ENCODE assay signal across 1 cellular context in the genomic region with DNA sequence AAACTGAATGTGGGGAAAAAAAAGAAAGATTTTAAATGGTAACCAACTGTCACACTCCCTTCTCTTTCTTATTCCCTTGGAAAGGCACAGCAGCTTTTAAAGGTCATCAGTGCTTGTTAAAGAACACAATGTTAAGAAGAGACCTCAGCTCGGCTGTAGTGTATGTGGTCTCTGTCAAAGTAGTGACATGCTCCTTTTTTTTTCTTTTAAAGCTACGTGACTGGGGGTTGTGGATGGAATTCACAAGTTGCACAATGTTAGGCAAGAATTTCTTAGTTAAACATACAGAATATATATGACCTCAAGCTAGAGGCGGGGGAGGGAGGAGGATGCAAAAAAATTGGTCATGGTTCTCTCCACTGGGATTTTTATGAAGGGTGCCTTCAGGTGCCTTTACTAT.
TF ChIP-seq lines count a peak whose summit lies in the region.

No MANE protein-coding gene starts in this region.

TF ChIP-seq in HepG2, 621 proteins besides CTCF, POLR2A, EP300 and RAD21 (continued from another document and continues in another):
- TF ChIP-seq, protein P1, sequence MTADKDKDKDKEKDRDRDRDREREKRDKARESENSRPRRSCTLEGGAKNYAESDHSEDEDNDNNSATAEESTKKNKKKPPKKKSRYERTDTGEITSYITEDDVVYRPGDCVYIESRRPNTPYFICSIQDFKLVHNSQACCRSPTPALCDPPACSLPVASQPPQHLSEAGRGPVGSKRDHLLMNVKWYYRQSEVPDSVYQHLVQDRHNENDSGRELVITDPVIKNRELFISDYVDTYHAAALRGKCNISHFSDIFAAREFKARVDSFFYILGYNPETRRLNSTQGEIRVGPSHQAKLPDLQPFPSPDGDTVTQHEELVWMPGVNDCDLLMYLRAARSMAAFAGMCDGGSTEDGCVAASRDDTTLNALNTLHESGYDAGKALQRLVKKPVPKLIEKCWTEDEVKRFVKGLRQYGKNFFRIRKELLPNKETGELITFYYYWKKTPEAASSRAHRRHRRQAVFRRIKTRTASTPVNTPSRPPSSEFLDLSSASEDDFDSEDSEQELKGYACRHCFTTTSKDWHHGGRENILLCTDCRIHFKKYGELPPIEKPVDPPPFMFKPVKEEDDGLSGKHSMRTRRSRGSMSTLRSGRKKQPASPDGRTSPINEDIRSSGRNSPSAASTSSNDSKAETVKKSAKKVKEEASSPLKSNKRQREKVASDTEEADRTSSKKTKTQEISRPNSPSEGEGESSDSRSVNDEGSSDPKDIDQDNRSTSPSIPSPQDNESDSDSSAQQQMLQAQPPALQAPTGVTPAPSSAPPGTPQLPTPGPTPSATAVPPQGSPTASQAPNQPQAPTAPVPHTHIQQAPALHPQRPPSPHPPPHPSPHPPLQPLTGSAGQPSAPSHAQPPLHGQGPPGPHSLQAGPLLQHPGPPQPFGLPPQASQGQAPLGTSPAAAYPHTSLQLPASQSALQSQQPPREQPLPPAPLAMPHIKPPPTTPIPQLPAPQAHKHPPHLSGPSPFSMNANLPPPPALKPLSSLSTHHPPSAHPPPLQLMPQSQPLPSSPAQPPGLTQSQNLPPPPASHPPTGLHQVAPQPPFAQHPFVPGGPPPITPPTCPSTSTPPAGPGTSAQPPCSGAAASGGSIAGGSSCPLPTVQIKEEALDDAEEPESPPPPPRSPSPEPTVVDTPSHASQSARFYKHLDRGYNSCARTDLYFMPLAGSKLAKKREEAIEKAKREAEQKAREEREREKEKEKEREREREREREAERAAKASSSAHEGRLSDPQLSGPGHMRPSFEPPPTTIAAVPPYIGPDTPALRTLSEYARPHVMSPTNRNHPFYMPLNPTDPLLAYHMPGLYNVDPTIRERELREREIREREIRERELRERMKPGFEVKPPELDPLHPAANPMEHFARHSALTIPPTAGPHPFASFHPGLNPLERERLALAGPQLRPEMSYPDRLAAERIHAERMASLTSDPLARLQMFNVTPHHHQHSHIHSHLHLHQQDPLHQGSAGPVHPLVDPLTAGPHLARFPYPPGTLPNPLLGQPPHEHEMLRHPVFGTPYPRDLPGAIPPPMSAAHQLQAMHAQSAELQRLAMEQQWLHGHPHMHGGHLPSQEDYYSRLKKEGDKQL (CRISPR knock-in tag; IDR thresholded peaks at IDR 0.05; ENCODE audit: low read depth): 0 out of 2 replicates have a peak, but pooled peaks have one; percentile 21
- 0 out of 2 replicates have a peak, but pooled peaks have one; percentile 52 for TF ChIP-seq MBD4 (IDR thresholded peaks at IDR 0.05; ENCODE audit: borderline replicate concordance, low read length)
- peak; percentile 23; the same call in 1 of the 2 replicates for TF ChIP-seq HOXA3 (CRISPR knock-in tag; IDR thresholded peaks at IDR 0.05)
- TF ChIP-seq MED1 (CRISPR knock-in tag; IDR thresholded peaks at IDR 0.05): peak; percentile 76
- peak; percentile 63; the same call in 1 of the 2 replicates for TF ChIP-seq CREM (IDR thresholded peaks at IDR 0.05)
- TF ChIP-seq CREM (CRISPR knock-in tag; IDR thresholded peaks at IDR 0.05): no peak
- no peak for TF ChIP-seq ZMAT3 (CRISPR knock-in tag; conservative IDR thresholded peaks at IDR 0.05)
- TF ChIP-seq YEATS2 (CRISPR knock-in tag; IDR thresholded peaks at IDR 0.05; ENCODE audit: borderline replicate concordance): no peak
- TF ChIP-seq PITX1 (CRISPR knock-in tag; IDR thresholded peaks at IDR 0.05): 0 out of 2 replicates have a peak, but pooled peaks have one; percentile 26
- TF ChIP-seq ISL2 (CRISPR knock-in tag; IDR thresholded peaks at IDR 0.05): peak; percentile 46; the same call in 1 of the 2 replicates
- TF ChIP-seq, protein P2, sequence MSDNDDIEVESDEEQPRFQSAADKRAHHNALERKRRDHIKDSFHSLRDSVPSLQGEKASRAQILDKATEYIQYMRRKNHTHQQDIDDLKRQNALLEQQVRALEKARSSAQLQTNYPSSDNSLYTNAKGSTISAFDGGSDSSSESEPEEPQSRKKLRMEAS (IDR thresholded peaks at IDR 0.05): peak; percentile 34; the same call in 1 of the 2 replicates
- 0 out of 2 replicates have a peak, but pooled peaks have one; percentile 22 for TF ChIP-seq ATF7 (IDR thresholded peaks at IDR 0.05)
- TF ChIP-seq ATF7 (CRISPR knock-in tag; IDR thresholded peaks at IDR 0.05): no peak; the same call in 1 of the 2 replicates
- TF ChIP-seq RARA (CRISPR knock-in tag; IDR thresholded peaks at IDR 0.05): peak; percentile 44
- TF ChIP-seq SOX13 (IDR thresholded peaks at IDR 0.05): no peak
- peak in 1 of 2 experiments; percentile 67; a peak in 1 of 4 replicates for TF ChIP-seq SOX13 (CRISPR knock-in tag; conservative IDR thresholded peaks at IDR 0.05 in 1 of 2, IDR thresholded peaks at IDR 0.05 in 1 of 2)
- TF ChIP-seq GATAD2A (CRISPR knock-in tag; IDR thresholded peaks at IDR 0.05): peak; percentile 55
- peak; percentile 95 for TF ChIP-seq CEBPG (CRISPR knock-in tag; IDR thresholded peaks at IDR 0.05)
- TF ChIP-seq NR2F2 (IDR thresholded peaks at IDR 0.05; ENCODE audit: borderline replicate concordance, low read depth): peak; percentile 54; the same call in 1 of the 2 replicates
- TF ChIP-seq GATA4 (IDR thresholded peaks at IDR 0.05; ENCODE audit: borderline replicate concordance, low read depth): peak; percentile 35; the same call in 1 of the 2 replicates
- no peak for TF ChIP-seq HNRNPK (IDR thresholded peaks at IDR 0.05; ENCODE audit: low read depth, low read length, poor library complexity, severe bottlenecking)
- TF ChIP-seq, protein P3, sequence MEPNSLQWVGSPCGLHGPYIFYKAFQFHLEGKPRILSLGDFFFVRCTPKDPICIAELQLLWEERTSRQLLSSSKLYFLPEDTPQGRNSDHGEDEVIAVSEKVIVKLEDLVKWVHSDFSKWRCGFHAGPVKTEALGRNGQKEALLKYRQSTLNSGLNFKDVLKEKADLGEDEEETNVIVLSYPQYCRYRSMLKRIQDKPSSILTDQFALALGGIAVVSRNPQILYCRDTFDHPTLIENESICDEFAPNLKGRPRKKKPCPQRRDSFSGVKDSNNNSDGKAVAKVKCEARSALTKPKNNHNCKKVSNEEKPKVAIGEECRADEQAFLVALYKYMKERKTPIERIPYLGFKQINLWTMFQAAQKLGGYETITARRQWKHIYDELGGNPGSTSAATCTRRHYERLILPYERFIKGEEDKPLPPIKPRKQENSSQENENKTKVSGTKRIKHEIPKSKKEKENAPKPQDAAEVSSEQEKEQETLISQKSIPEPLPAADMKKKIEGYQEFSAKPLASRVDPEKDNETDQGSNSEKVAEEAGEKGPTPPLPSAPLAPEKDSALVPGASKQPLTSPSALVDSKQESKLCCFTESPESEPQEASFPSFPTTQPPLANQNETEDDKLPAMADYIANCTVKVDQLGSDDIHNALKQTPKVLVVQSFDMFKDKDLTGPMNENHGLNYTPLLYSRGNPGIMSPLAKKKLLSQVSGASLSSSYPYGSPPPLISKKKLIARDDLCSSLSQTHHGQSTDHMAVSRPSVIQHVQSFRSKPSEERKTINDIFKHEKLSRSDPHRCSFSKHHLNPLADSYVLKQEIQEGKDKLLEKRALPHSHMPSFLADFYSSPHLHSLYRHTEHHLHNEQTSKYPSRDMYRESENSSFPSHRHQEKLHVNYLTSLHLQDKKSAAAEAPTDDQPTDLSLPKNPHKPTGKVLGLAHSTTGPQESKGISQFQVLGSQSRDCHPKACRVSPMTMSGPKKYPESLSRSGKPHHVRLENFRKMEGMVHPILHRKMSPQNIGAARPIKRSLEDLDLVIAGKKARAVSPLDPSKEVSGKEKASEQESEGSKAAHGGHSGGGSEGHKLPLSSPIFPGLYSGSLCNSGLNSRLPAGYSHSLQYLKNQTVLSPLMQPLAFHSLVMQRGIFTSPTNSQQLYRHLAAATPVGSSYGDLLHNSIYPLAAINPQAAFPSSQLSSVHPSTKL (CRISPR knock-in tag; IDR thresholded peaks at IDR 0.05): peak; percentile 82
- TF ChIP-seq NPAS2 (CRISPR knock-in tag; IDR thresholded peaks at IDR 0.05; ENCODE audit: borderline replicate concordance): no peak
- TF ChIP-seq, protein P4, sequence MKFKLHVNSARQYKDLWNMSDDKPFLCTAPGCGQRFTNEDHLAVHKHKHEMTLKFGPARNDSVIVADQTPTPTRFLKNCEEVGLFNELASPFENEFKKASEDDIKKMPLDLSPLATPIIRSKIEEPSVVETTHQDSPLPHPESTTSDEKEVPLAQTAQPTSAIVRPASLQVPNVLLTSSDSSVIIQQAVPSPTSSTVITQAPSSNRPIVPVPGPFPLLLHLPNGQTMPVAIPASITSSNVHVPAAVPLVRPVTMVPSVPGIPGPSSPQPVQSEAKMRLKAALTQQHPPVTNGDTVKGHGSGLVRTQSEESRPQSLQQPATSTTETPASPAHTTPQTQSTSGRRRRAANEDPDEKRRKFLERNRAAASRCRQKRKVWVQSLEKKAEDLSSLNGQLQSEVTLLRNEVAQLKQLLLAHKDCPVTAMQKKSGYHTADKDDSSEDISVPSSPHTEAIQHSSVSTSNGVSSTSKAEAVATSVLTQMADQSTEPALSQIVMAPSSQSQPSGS (CRISPR knock-in tag; IDR thresholded peaks at IDR 0.05): peak; percentile 67; the same call in 1 of the 2 replicates
- TF ChIP-seq ZC3H4 (CRISPR knock-in tag; IDR thresholded peaks at IDR 0.05; ENCODE audit: borderline replicate concordance): no peak
- no peak for TF ChIP-seq FOSL1 (CRISPR knock-in tag; IDR thresholded peaks at IDR 0.05; ENCODE audit: borderline replicate concordance)
- peak; percentile 94 for TF ChIP-seq CEBPB (IDR thresholded peaks at IDR 0.05; ENCODE audit: borderline replicate concordance, low read depth, low read length)
- 0 out of 2 replicates have a peak, but pooled peaks have one; percentile 5 for TF ChIP-seq CREB1 (IDR thresholded peaks at IDR 0.05)
- TF ChIP-seq CREB1 (CRISPR knock-in tag; IDR thresholded peaks at IDR 0.05): peak; percentile 57
- TF ChIP-seq, protein P5, sequence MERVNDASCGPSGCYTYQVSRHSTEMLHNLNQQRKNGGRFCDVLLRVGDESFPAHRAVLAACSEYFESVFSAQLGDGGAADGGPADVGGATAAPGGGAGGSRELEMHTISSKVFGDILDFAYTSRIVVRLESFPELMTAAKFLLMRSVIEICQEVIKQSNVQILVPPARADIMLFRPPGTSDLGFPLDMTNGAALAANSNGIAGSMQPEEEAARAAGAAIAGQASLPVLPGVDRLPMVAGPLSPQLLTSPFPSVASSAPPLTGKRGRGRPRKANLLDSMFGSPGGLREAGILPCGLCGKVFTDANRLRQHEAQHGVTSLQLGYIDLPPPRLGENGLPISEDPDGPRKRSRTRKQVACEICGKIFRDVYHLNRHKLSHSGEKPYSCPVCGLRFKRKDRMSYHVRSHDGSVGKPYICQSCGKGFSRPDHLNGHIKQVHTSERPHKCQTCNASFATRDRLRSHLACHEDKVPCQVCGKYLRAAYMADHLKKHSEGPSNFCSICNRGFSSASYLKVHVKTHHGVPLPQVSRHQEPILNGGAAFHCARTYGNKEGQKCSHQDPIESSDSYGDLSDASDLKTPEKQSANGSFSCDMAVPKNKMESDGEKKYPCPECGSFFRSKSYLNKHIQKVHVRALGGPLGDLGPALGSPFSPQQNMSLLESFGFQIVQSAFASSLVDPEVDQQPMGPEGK (CRISPR knock-in tag; IDR thresholded peaks at IDR 0.05): peak; percentile 47; the same call in 1 of the 2 replicates
- no peak for TF ChIP-seq BRD4 (CRISPR knock-in tag; IDR thresholded peaks at IDR 0.05)
- peak; percentile 19; the same call in 1 of the 2 replicates for TF ChIP-seq ZBTB21 (CRISPR knock-in tag; IDR thresholded peaks at IDR 0.05)
- TF ChIP-seq, protein P6, sequence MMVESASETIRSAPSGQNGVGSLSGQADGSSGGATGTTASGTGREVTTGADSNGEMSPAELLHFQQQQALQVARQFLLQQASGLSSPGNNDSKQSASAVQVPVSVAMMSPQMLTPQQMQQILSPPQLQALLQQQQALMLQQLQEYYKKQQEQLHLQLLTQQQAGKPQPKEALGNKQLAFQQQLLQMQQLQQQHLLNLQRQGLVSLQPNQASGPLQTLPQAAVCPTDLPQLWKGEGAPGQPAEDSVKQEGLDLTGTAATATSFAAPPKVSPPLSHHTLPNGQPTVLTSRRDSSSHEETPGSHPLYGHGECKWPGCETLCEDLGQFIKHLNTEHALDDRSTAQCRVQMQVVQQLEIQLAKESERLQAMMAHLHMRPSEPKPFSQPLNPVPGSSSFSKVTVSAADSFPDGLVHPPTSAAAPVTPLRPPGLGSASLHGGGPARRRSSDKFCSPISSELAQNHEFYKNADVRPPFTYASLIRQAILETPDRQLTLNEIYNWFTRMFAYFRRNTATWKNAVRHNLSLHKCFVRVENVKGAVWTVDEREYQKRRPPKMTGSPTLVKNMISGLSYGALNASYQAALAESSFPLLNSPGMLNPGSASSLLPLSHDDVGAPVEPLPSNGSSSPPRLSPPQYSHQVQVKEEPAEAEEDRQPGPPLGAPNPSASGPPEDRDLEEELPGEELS (CRISPR knock-in tag; IDR thresholded peaks at IDR 0.05): peak; percentile 68
- TF ChIP-seq ASH2L (IDR thresholded peaks at IDR 0.05; ENCODE audit: insufficient read length, low read depth, low read length): peak; percentile 16
- 0 out of 2 replicates have a peak, but pooled peaks have one; percentile 16 for TF ChIP-seq MIER3 (CRISPR knock-in tag; IDR thresholded peaks at IDR 0.05; ENCODE audit: borderline replicate concordance)
- no peak for TF ChIP-seq CBX1 (IDR thresholded peaks at IDR 0.05; ENCODE audit: low read depth)
- peak; percentile 48; the same call in 1 of the 2 replicates for TF ChIP-seq SOX5 (CRISPR knock-in tag; IDR thresholded peaks at IDR 0.05; ENCODE audit: borderline replicate concordance)
- TF ChIP-seq, protein P7, sequence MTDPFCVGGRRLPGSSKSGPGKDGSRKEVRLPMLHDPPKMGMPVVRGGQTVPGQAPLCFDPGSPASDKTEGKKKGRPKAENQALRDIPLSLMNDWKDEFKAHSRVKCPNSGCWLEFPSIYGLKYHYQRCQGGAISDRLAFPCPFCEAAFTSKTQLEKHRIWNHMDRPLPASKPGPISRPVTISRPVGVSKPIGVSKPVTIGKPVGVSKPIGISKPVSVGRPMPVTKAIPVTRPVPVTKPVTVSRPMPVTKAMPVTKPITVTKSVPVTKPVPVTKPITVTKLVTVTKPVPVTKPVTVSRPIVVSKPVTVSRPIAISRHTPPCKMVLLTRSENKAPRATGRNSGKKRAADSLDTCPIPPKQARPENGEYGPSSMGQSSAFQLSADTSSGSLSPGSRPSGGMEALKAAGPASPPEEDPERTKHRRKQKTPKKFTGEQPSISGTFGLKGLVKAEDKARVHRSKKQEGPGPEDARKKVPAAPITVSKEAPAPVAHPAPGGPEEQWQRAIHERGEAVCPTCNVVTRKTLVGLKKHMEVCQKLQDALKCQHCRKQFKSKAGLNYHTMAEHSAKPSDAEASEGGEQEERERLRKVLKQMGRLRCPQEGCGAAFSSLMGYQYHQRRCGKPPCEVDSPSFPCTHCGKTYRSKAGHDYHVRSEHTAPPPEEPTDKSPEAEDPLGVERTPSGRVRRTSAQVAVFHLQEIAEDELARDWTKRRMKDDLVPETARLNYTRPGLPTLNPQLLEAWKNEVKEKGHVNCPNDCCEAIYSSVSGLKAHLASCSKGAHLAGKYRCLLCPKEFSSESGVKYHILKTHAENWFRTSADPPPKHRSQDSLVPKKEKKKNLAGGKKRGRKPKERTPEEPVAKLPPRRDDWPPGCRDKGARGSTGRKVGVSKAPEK (CRISPR knock-in tag; IDR thresholded peaks at IDR 0.05; ENCODE audit: borderline replicate concordance): no peak
- TF ChIP-seq FOXA3 (CRISPR knock-in tag; IDR thresholded peaks at IDR 0.05): peak; percentile 69; the same call in 1 of the 2 replicates
- TF ChIP-seq NCOR1 (IDR thresholded peaks at IDR 0.05; ENCODE audit: borderline replicate concordance, low read length): peak; percentile 25; the same call in 1 of the 2 replicates
- peak; percentile 29; the same call in 1 of the 2 replicates for TF ChIP-seq BCL6 (CRISPR knock-in tag; IDR thresholded peaks at IDR 0.05)
